19 cellular contexts compared by ENCODE assay signal in genomic region chr1:93109578-93109977, GRCh38.
"Had no signal": no experiment of that assay in that cellular context is flagged by ENCODE, and none has a peak within 500 bp of the region (broad histone marks: within the 10 kb centered on the region; RNA-seq: fewer than 3 reads in every experiment).

No MANE protein-coding gene starts in this region.

- DNase-seq: activated CD4-positive, alpha-beta T cell treated with anti-CD3 and anti-CD28 coated beads, Interleukin-2, amount 50 U/mL, for 1 hour; activated CD4-positive, CD25-positive, alpha-beta regulatory T cell; activated CD8-positive, alpha-beta memory T cell treated with anti-CD3 and anti-CD28 coated beads, Interleukin-2, amount 50 U/mL, for 48 hours; activated gamma-delta T cell treated with Interleukin-2 at 50 U/mL for 16 hours; adrenal gland; effector memory CD8-positive, alpha-beta T cell; esophagus squamous epithelium; immature natural killer cell; kidney glomerular epithelial cell; left ventricle myocardium superior; naive B cell; ovary; sigmoid colon; spleen; stimulated activated naive CD4-positive, alpha-beta T cell; T-cell; T-helper 9 cell had no signal

- H3K36me3 ChIP-seq: adrenal gland, ovary had no signal

- H3K4me1 ChIP-seq: esophagus squamous epithelium had no signal

- H3K27me3 ChIP-seq: adrenal gland, esophagus squamous epithelium, ovary, sigmoid colon, spleen, vagina had no signal

- H3K9me3 ChIP-seq: ovary, vagina had no signal

- ATAC-seq: activated naive CD4-positive, alpha-beta T cell treated with anti-CD3 and anti-CD28 coated beads, Interleukin-2, amount 50 U/mL, for 72 hours; effector memory CD8-positive, alpha-beta T cell; left ventricle myocardium superior; T-cell had no signal

- H3K27ac ChIP-seq: adrenal gland, esophagus squamous epithelium, ovary, sigmoid colon, spleen, vagina had no signal

- H3K4me3 ChIP-seq: adrenal gland, esophagus squamous epithelium, ovary, sigmoid colon, spleen, vagina had no signal
